ENCODE assay signal across 8 cellular contexts in the genomic region with DNA sequence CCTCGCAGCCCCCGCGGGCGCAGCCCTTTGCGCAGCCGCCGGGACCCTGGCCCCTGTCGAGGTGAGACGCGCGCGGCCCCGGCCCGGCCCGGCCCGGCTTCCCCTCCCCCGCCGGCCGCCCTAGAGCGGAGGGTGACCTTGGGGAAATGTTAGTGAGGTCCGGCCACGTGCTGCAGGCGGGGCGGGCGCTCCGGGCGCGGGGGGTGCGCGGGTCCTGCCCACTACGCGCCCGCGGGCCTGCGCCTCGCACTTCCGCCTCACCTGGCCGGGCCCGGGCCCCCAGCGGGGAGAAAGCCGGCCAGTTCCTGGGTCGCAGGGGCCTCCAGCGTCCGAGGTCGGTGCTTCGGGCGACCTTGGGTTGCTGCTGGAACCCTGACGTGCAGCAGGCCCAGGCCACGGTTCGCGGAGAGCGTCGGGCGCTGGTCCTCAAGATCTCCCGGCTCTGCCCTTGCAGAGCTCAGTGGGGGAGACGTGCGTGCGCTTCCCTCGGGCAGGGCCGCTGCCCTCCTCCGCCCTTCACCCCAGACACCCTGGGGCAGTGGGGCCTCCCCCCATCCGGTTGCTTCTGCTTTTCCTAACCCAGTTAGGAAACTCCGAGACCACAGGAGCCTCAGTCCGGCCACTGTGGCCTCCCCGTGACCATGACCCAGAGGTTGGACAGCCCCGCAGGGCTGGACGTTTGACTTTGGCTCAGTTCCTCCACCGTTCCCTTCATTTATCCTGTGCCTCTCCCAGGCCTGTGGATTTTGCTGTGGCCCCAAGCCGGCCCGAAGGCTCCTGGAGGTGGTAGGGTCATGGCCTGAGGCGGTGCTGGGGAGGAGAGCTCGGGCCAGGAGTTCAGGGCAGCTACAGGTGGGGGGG. TPM values are rescaled to one million over a fixed set of nuclear protein-coding genes. Genes with fewer than 3 reads are reported as not detected.
DNase-seq lines count a peak whose midpoint lies in the region; TF ChIP-seq lines count a peak whose summit lies in the region.

No MANE protein-coding gene starts in this region.

- no peaks in the 10 kb centered on the region for H3K27me3 Mint-ChIP-seq in IgD-negative memory B cell
- H3K27me3 Mint-ChIP-seq in activated CD4-positive, alpha-beta memory T cell treated with anti-CD3 and anti-CD28 coated beads, Interleukin-2, amount 10 ng/mL, durations not matched to agents 7 days and 5 days = no peaks in the 10 kb centered on the region
- H3K27me3 Mint-ChIP-seq in neural progenitor cell (ENCODE audit: insufficient read depth, low read depth) = peaks cover 6% of the 10 kb centered on the region

- CTCF ChIA-PET in activated CD4-positive, alpha-beta memory T cell treated with anti-CD3 and anti-CD28 coated beads, Interleukin-2, amount 10 ng/mL, durations not matched to agents 7 days and 5 days (lab: Charles Lee) = interaction anchor here (0.6 kb wide), 1 partner anchor 12 kb away, joined by 5 read pairs; no protein-coding TSS in a partner anchor

- TF ChIP-seq CTCF in GM20000 (IDR thresholded peaks at IDR 0.05; ENCODE audit: extremely low read depth, missing control alignments) = no peak
- no peak for TF ChIP-seq CTCF in fibroblast of mammary gland (conservative IDR thresholded peaks at IDR 0.05; ENCODE audit: control insufficient read depth, insufficient read depth, low read depth, low read length)
- TF ChIP-seq CTCF in neural progenitor cell (IDR thresholded peaks at IDR 0.05) = no peak

- no peaks in the 10 kb centered on the region for H3K79me2 ChIP-seq in neural progenitor cell (ENCODE audit: low read depth)

- no peaks in the 10 kb centered on the region for H3K9me3 ChIP-seq in neural progenitor cell (ENCODE audit: low read depth)

- H3K4me2 ChIP-seq in neural progenitor cell = peak overlapping the region; percentile 95

- H3K27ac ChIP-seq in neural progenitor cell = no peak overlapping the region

- H3K4me3 Mint-ChIP-seq in IgD-negative memory B cell (peak overlapping the region; percentile 60 to 87 (median 78)), neural progenitor cell (peak overlapping the region; percentile 77)
- H3K4me3 Mint-ChIP-seq in activated CD4-positive, alpha-beta memory T cell treated with anti-CD3 and anti-CD28 coated beads, Interleukin-2, amount 10 ng/mL, durations not matched to agents 7 days and 5 days = peak overlapping the region; percentile 67

- DNase-seq in D341Med (ENCODE audit: low spot score) = peak; percentile 62
- DNase-seq in GM20000 (ENCODE audit: low spot score) = peak; percentile 84
- DNase-seq in activated CD4-positive, alpha-beta memory T cell treated with anti-CD3 and anti-CD28 coated beads, Interleukin-2, amount 10 ng/mL, durations not matched to agents 7 days and 5 days = peak; percentile 35
- no peak for DNase-seq in fibroblast of mammary gland (ENCODE audit: low read depth)
- DNase-seq in neural progenitor cell (ENCODE audit: low spot score) = peak; percentile 54
- DNase-seq in NCI-H2107 treated with DMSO at 0.1 percent for 48 hours (lab: John Stamatoyannopoulos, UW; ENCODE audit: unreplicated experiment) = no peak
- no peak for DNase-seq in NCI-H1105 (lab: John Stamatoyannopoulos, UW)

- no peak overlapping the region for H3K9ac ChIP-seq in neural progenitor cell

- H3K27ac Mint-ChIP-seq in IgD-negative memory B cell = peak overlapping the region; percentile 16 to 80 (median 53)
- no peak overlapping the region for H3K27ac Mint-ChIP-seq in activated CD4-positive, alpha-beta memory T cell treated with anti-CD3 and anti-CD28 coated beads, Interleukin-2, amount 10 ng/mL, durations not matched to agents 7 days and 5 days
- H3K27ac Mint-ChIP-seq in neural progenitor cell = no peak overlapping the region

- peak overlapping the region; percentile 85 for H2AFZ ChIP-seq in neural progenitor cell (replicated peaks)

- H3K9me3 Mint-ChIP-seq in IgD-negative memory B cell (no peaks in the 10 kb centered on the region), neural progenitor cell (no peaks in the 10 kb centered on the region)
- H3K9me3 Mint-ChIP-seq in activated CD4-positive, alpha-beta memory T cell treated with anti-CD3 and anti-CD28 coated beads, Interleukin-2, amount 10 ng/mL, durations not matched to agents 7 days and 5 days = no peaks in the 10 kb centered on the region

- H3K4me1 Mint-ChIP-seq in IgD-negative memory B cell (peaks cover 7 to 21% (median 21%) of the 10 kb centered on the region in 3 donors), neural progenitor cell (peaks cover 24% of the 10 kb centered on the region)
- H3K4me1 Mint-ChIP-seq in activated CD4-positive, alpha-beta memory T cell treated with anti-CD3 and anti-CD28 coated beads, Interleukin-2, amount 10 ng/mL, durations not matched to agents 7 days and 5 days = peaks cover 18% of the 10 kb centered on the region

- peaks cover 16% of the 10 kb centered on the region for H3K4me1 ChIP-seq in neural progenitor cell

- H3K36me3 Mint-ChIP-seq in IgD-negative memory B cell (no peaks in the 10 kb centered on the region), neural progenitor cell (no peaks in the 10 kb centered on the region)
- no peaks in the 10 kb centered on the region for H3K36me3 Mint-ChIP-seq in activated CD4-positive, alpha-beta memory T cell treated with anti-CD3 and anti-CD28 coated beads, Interleukin-2, amount 10 ng/mL, durations not matched to agents 7 days and 5 days (ENCODE audit: low read depth)

- H3F3A ChIP-seq in neural progenitor cell (ENCODE audit: low read depth) = peaks cover 29% of the 10 kb centered on the region

- peaks cover 9% of the 10 kb centered on the region for H4K20me1 ChIP-seq in neural progenitor cell (ENCODE audit: low read depth)

- H3K36me3 ChIP-seq in neural progenitor cell = no peaks in the 10 kb centered on the region

- peaks cover 34% of the 10 kb centered on the region for H3K27me3 ChIP-seq in neural progenitor cell

- POLR2A ChIA-PET in activated CD4-positive, alpha-beta memory T cell treated with anti-CD3 and anti-CD28 coated beads, Interleukin-2, amount 10 ng/mL, durations not matched to agents 7 days and 5 days (lab: Charles Lee) = interaction anchor here (0.6 to 1.6 kb wide), 4 partner anchors 9 to 55 kb away, joined by 3 to 5 read pairs (median 4); no protein-coding TSS in a partner anchor

- peak overlapping the region; percentile 57 for H3K4me3 ChIP-seq in fibroblast of mammary gland (ENCODE audit: control insufficient read depth, low read depth, low read length)
- peak overlapping the region; percentile 74 for H3K4me3 ChIP-seq in neural progenitor cell

RNA-seq across cellular contexts. Expression of a gene that starts 0.8 kb away (rescaled TPM):
- 52.8 TPM for polyA plus RNA-seq in IgD-negative memory B cell
- 10 to 100 TPM; 20.3 to 22.8 TPM for total RNA-seq in activated CD4-positive, alpha-beta memory T cell treated with anti-CD3 and anti-CD28 coated beads, Interleukin-2, amount 10 ng/mL, durations not matched to agents 7 days and 5 days
- 1.5 and 4.7 TPM in 2 replicates for total RNA-seq in neural progenitor cell (ENCODE audit: low replicate concordance)

RNA-seq across cellular contexts. Expression of a gene that starts 6.3 kb away (rescaled TPM):
- 81.0 TPM for polyA plus RNA-seq in IgD-negative memory B cell
- total RNA-seq in activated CD4-positive, alpha-beta memory T cell treated with anti-CD3 and anti-CD28 coated beads, Interleukin-2, amount 10 ng/mL, durations not matched to agents 7 days and 5 days = 10 to 100 TPM; 66.6 to 67.5 TPM
- 46.0 and 125 TPM in 2 replicates for total RNA-seq in neural progenitor cell (ENCODE audit: low replicate concordance)

RNA-seq across cellular contexts. Expression of a gene that starts 6.7 kb away (rescaled TPM):
- polyA plus RNA-seq in IgD-negative memory B cell = 0.54 TPM
- 10 to 100 TPM; 58.0 to 58.4 TPM for total RNA-seq in activated CD4-positive, alpha-beta memory T cell treated with anti-CD3 and anti-CD28 coated beads, Interleukin-2, amount 10 ng/mL, durations not matched to agents 7 days and 5 days
- total RNA-seq in neural progenitor cell (ENCODE audit: low replicate concordance) = 9.3 and 33.4 TPM in 2 replicates

RNA-seq across cellular contexts. Expression of a gene that starts 11.6 kb away (rescaled TPM):
- not detected for polyA plus RNA-seq in IgD-negative memory B cell
- total RNA-seq in activated CD4-positive, alpha-beta memory T cell treated with anti-CD3 and anti-CD28 coated beads, Interleukin-2, amount 10 ng/mL, durations not matched to agents 7 days and 5 days = under 1 TPM; 0.10 to 0.13 TPM
- total RNA-seq in neural progenitor cell (ENCODE audit: low replicate concordance) = 5.9 and 22.5 TPM in 2 replicates

RNA-seq across cellular contexts. Expression of a gene that starts 25.5 kb away (rescaled TPM):
- polyA plus RNA-seq in IgD-negative memory B cell = 42.7 TPM
- total RNA-seq in activated CD4-positive, alpha-beta memory T cell treated with anti-CD3 and anti-CD28 coated beads, Interleukin-2, amount 10 ng/mL, durations not matched to agents 7 days and 5 days = 100 to 1,000 TPM; 140 to 141 TPM
- 34.0 and 138 TPM in 2 replicates for total RNA-seq in neural progenitor cell (ENCODE audit: low replicate concordance)

Comparison
In these comparisons a context has a peak if more than half of its experiments do, and no peak if none do; other contexts are left out.
1. DNase-seq: peak in D341Med (single experiment), GM20000 (single experiment), activated CD4-positive, alpha-beta memory T cell treated with anti-CD3 and anti-CD28 coated beads, Interleukin-2, amount 10 ng/mL, durations not matched to agents 7 days and 5 days (single experiment) and neural progenitor cell (single experiment); none in fibroblast of mammary gland (single experiment), NCI-H2107 treated with DMSO at 0.1 percent for 48 hours (single experiment) and NCI-H1105 (single experiment).
2. H3K27ac Mint-ChIP-seq: peak in IgD-negative memory B cell (3 of 3); none in activated CD4-positive, alpha-beta memory T cell treated with anti-CD3 and anti-CD28 coated beads, Interleukin-2, amount 10 ng/mL, durations not matched to agents 7 days and 5 days (single experiment) and neural progenitor cell (single experiment).
3. Peak in every context shown above with its lines, with median percentiles within 50 percentile points of each other: H3K4me3 Mint-ChIP-seq.